In the genomic region with DNA sequence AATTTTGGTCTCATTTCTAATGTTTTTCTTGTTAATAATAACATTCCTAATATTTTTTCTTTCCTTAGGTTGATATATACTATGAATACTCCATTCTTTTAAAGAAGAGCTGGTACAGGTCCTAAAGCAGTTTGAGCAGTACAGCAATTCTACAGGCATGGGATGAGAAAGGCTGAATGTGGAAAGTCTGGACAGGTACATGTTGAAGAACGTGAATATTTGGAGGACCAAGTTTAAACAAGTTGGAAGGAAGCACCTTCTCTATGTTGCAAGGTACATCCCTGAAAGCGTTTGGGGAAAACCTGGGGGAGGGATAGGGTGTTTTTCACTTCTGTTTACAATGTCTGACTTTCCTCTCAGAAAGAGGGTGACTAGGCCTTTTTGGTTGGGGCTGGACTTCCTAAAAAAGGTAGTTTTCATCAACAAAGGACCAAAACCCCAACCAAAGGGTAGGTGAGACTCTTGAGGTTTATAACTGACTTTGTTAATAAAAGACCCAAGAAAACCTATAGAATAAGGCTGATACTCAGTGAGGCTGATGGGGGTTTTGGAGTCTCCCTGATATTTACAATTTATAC, we compare ENCODE assay signal across 20 cellular contexts.
DNase-seq lines count a peak whose midpoint lies in the region; ATAC-seq and TF ChIP-seq lines count a peak whose summit lies in the region.
"Had no signal": no experiment of that assay in that cellular context is flagged by ENCODE, and none has a peak within 500 bp of the region (broad histone marks: within the 10 kb centered on the region; RNA-seq: fewer than 3 reads in every experiment).

No MANE protein-coding gene starts in this region.

- no peaks in the 10 kb centered on the region for H3K9me3 ChIP-seq in right atrium auricular region
- H3K9me3 ChIP-seq: BLaER1, SJCRH30 had no signal

- peak overlapping the region; percentile 89 for H3K27ac Mint-ChIP-seq in activated T-cell treated with anti-CD3 and anti-CD28 coated beads, Interleukin-2, amount 50 U/mL, for 72 hours
- peak overlapping the region; percentile 21 for H3K27ac Mint-ChIP-seq in activated naive CD8-positive, alpha-beta T cell treated with anti-CD3 and anti-CD28 coated beads for 36 hours
- H3K27ac Mint-ChIP-seq: CD4-positive, alpha-beta memory T cell; HFFc6 had no signal

- TF ChIP-seq CTCF in GM12865 (IDR thresholded peaks at IDR 0.05; ENCODE audit: insufficient read depth, low read depth, low read length, missing control alignments), result no peak
- no peak for TF ChIP-seq CTCF in foreskin keratinocyte (conservative IDR thresholded peaks at IDR 0.05)
- TF ChIP-seq CTCF in right atrium auricular region (IDR thresholded peaks at IDR 0.05), result no peak

- H3K4me1 Mint-ChIP-seq in activated T-cell treated with anti-CD3 and anti-CD28 coated beads, Interleukin-2, amount 50 U/mL, for 72 hours (ENCODE audit: low read depth), result peaks cover 41% of the 10 kb centered on the region
- peaks cover 15% of the 10 kb centered on the region for H3K4me1 Mint-ChIP-seq in activated naive CD8-positive, alpha-beta T cell treated with anti-CD3 and anti-CD28 coated beads for 36 hours

- H3K4me1 ChIP-seq in foreskin keratinocyte (no peaks in the 10 kb centered on the region), right atrium auricular region (no peaks in the 10 kb centered on the region)
- H3K4me1 ChIP-seq: BLaER1, SJCRH30 had no signal

- H3K36me3 ChIP-seq in right atrium auricular region, result no peaks in the 10 kb centered on the region
- H3K36me3 ChIP-seq: BLaER1 had no signal

- H3K36me3 Mint-ChIP-seq in activated T-cell treated with anti-CD3 and anti-CD28 coated beads, Interleukin-2, amount 50 U/mL, for 72 hours (ENCODE audit: insufficient read depth in 2 of 2), result no peaks in the 10 kb centered on the region
- H3K36me3 Mint-ChIP-seq in activated naive CD8-positive, alpha-beta T cell treated with anti-CD3 and anti-CD28 coated beads for 36 hours, result no peaks in the 10 kb centered on the region
- H3K36me3 Mint-ChIP-seq: CD4-positive, alpha-beta memory T cell had no signal

- H3K27me3 ChIP-seq in foreskin keratinocyte (no peaks in the 10 kb centered on the region), right atrium auricular region (no peaks in the 10 kb centered on the region)
- H3K27me3 ChIP-seq: BLaER1, SJCRH30 had no signal

- peaks cover 0 to 2% of the 10 kb centered on the region in 2 donors for H3K9me3 Mint-ChIP-seq in activated T-cell treated with anti-CD3 and anti-CD28 coated beads, Interleukin-2, amount 50 U/mL, for 72 hours
- peaks cover 4% of the 10 kb centered on the region for H3K9me3 Mint-ChIP-seq in activated naive CD8-positive, alpha-beta T cell treated with anti-CD3 and anti-CD28 coated beads for 36 hours
- H3K9me3 Mint-ChIP-seq: HFFc6 had no signal

- peak overlapping the region; percentile 21 to 42 for H3K4me3 Mint-ChIP-seq in activated T-cell treated with anti-CD3 and anti-CD28 coated beads, Interleukin-2, amount 50 U/mL, for 72 hours
- H3K4me3 Mint-ChIP-seq in activated naive CD8-positive, alpha-beta T cell treated with anti-CD3 and anti-CD28 coated beads for 36 hours, result no peak overlapping the region
- H3K4me3 Mint-ChIP-seq: CD4-positive, alpha-beta memory T cell; HFFc6 had no signal

- H3K4me3 ChIP-seq in GM12865 (ENCODE audit: low read depth, low read length), result no peak overlapping the region
- no peak overlapping the region for H3K4me3 ChIP-seq in right atrium auricular region
- H3K4me3 ChIP-seq: BLaER1, PC-9, SJCRH30 had no signal

- peaks cover 9% of the 10 kb centered on the region for H3K27me3 Mint-ChIP-seq in activated T-cell treated with anti-CD3 and anti-CD28 coated beads, Interleukin-2, amount 50 U/mL, for 72 hours (ENCODE audit: low read depth)
- peaks cover 7% of the 10 kb centered on the region for H3K27me3 Mint-ChIP-seq in activated naive CD8-positive, alpha-beta T cell treated with anti-CD3 and anti-CD28 coated beads for 36 hours

- ATAC-seq in activated T-cell treated with anti-CD3 and anti-CD28 coated beads, Interleukin-2, amount 50 U/mL, for 72 hours (replicated peaks in 1 of 2), result peak; percentile 1 to 4
- ATAC-seq in foreskin keratinocyte, result no peak

- peak; percentile 2 to 10 for DNase-seq in activated T-cell treated with anti-CD3 and anti-CD28 coated beads, Interleukin-2, amount 50 U/mL, for 72 hours
- DNase-seq in activated T-cell treated with anti-CD3 and anti-CD28 coated beads, Interleukin-2, amount 50 U/mL, for 1 hour, result no peak
- peak; percentile 40 for DNase-seq in GM12865 (ENCODE audit: low read depth)
- DNase-seq in activated naive CD8-positive, alpha-beta T cell treated with anti-CD3 and anti-CD28 coated beads for 36 hours, result no peak
- peak; percentile 43 to 52 for DNase-seq in foreskin keratinocyte
- DNase-seq in HuH-7.5 (ENCODE audit: low spot score), result no peak
- DNase-seq in right atrium auricular region (ENCODE audit: low spot score), result no peak
- DNase-seq: CD4-positive, alpha-beta memory T cell; DMS79; HFFc6; MM.1S; NCI-H1092; NCI-H1436 treated with DMSO at 0.1 percent for 48 hours; NCI-H2029; NCI-H2171; NCI-H526; PC-9; SJCRH30 had no signal

- no peak overlapping the region for H3K27ac ChIP-seq in foreskin keratinocyte
- no peak overlapping the region for H3K27ac ChIP-seq in right atrium auricular region
- H3K27ac ChIP-seq: BLaER1, HL-60, PC-9, SJCRH30 had no signal

Comparison
In these comparisons a context has a peak if more than half of its experiments do, and no peak if none do; other contexts are left out.
1. DNase-seq: peak in activated T-cell treated with anti-CD3 and anti-CD28 coated beads, Interleukin-2, amount 50 U/mL, for 72 hours (2 of 2), GM12865 (single experiment) and foreskin keratinocyte (2 of 2); none in activated T-cell treated with anti-CD3 and anti-CD28 coated beads, Interleukin-2, amount 50 U/mL, for 1 hour (single experiment), activated naive CD8-positive, alpha-beta T cell treated with anti-CD3 and anti-CD28 coated beads for 36 hours (single experiment), HuH-7.5 (single experiment) and right atrium auricular region (single experiment).